In the genomic region with DNA sequence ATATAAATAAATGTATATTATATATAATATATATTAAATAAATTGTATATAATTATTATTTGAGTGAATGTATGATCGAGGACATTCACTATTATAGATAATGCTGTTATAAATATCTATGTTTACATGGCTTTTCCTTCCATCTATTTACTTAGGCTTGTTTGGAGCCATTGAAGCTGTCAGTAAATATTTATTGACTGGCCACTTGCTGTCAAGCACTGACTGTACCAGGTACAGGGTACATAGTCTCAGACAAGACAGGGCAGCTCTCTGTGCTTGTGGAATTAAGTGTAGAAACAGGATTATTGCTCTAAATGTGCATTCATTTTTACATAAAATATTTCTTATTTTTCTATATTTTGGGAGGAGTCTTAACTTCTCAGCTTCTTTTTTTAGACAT, we compare ENCODE assay signal across 1 cellular context.
TF ChIP-seq lines count a peak whose summit lies in the region.

No MANE protein-coding gene starts in this region.

TF ChIP-seq in HepG2, 621 proteins besides CTCF, POLR2A, EP300 and RAD21 (continued from another document and continues in another):
- TF ChIP-seq PRDM10 (CRISPR knock-in tag; IDR thresholded peaks at IDR 0.05; ENCODE audit: low read depth) (no peak), MIER2 (CRISPR knock-in tag; IDR thresholded peaks at IDR 0.05) (no peak), ELF3 (CRISPR knock-in tag; IDR thresholded peaks at IDR 0.05) (peak; percentile 68), TBX2 (CRISPR knock-in tag; IDR thresholded peaks at IDR 0.05; ENCODE audit: borderline replicate concordance) (peak; percentile 22; the same call in 1 of the 2 replicates), ZNF24 (IDR thresholded peaks at IDR 0.05) (no peak), MZF1 (CRISPR knock-in tag; IDR thresholded peaks at IDR 0.05; ENCODE audit: borderline replicate concordance) (no peak), MIER3 (CRISPR knock-in tag; IDR thresholded peaks at IDR 0.05; ENCODE audit: borderline replicate concordance) (0 out of 2 replicates have a peak, but pooled peaks have one; percentile 36), PCBP2 (optimal IDR thresholded peaks at IDR 0.05; ENCODE audit: low read depth, low read length, poor library complexity, severe bottlenecking) (no peak), ZFP36L1 (CRISPR knock-in tag; IDR thresholded peaks at IDR 0.05) (no peak), ZNF276 (CRISPR knock-in tag; IDR thresholded peaks at IDR 0.05; ENCODE audit: low read depth) (no peak), CHCHD3 (CRISPR knock-in tag; IDR thresholded peaks at IDR 0.05) (no peak), RORA (CRISPR knock-in tag; IDR thresholded peaks at IDR 0.05) (no peak), MXI1 (IDR thresholded peaks at IDR 0.05; ENCODE audit: borderline replicate concordance, low read depth, low read length) (peak; percentile 27; the same call in 1 of the 3 replicates), TSC22D2 (CRISPR knock-in tag; IDR thresholded peaks at IDR 0.05; ENCODE audit: borderline replicate concordance) (no peak), BATF2 (CRISPR knock-in tag; IDR thresholded peaks at IDR 0.05) (no peak), PRPF4 (IDR thresholded peaks at IDR 0.05; ENCODE audit: low read depth, low read length, poor library complexity, severe bottlenecking) (no peak), ZNF263 (CRISPR knock-in tag; IDR thresholded peaks at IDR 0.05) (no peak), ZNF460 (CRISPR knock-in tag; IDR thresholded peaks at IDR 0.05; ENCODE audit: borderline replicate concordance) (no peak), EHMT2 (IDR thresholded peaks at IDR 0.05; ENCODE audit: borderline replicate concordance, low read depth, low read length) (no peak), ZNF570 (CRISPR knock-in tag; IDR thresholded peaks at IDR 0.05; ENCODE audit: borderline replicate concordance) (no peak), TRIM24 (CRISPR knock-in tag; IDR thresholded peaks at IDR 0.05) (no peak), MEIS2 (CRISPR knock-in tag; IDR thresholded peaks at IDR 0.05) (peak; percentile 79; the same call in 1 of the 2 replicates), ZNF782 (CRISPR knock-in tag; IDR thresholded peaks at IDR 0.05; ENCODE audit: borderline replicate concordance) (no peak), ZNF563 (CRISPR knock-in tag; IDR thresholded peaks at IDR 0.05) (no peak), ZNF264 (CRISPR knock-in tag; IDR thresholded peaks at IDR 0.05) (no peak), ZNF772 (CRISPR knock-in tag; IDR thresholded peaks at IDR 0.05) (no peak), ZNF292 (CRISPR knock-in tag; IDR thresholded peaks at IDR 0.05; ENCODE audit: borderline replicate concordance, low read depth) (no peak), ARNT2 (CRISPR knock-in tag; IDR thresholded peaks at IDR 0.05; ENCODE audit: low read depth) (no peak), KDM1A (CRISPR knock-in tag; IDR thresholded peaks at IDR 0.05) (no peak), ZC3H4 (CRISPR knock-in tag; IDR thresholded peaks at IDR 0.05; ENCODE audit: borderline replicate concordance) (no peak), ZNF878 (CRISPR knock-in tag; IDR thresholded peaks at IDR 0.05) (peak; percentile 31; the same call in 1 of the 2 replicates), RFX5 (IDR thresholded peaks at IDR 0.05; ENCODE audit: low read depth, low read length) (no peak), MTA1 (CRISPR knock-in tag; IDR thresholded peaks at IDR 0.05; ENCODE audit: borderline replicate concordance) (no peak), SNAI1 (CRISPR knock-in tag; IDR thresholded peaks at IDR 0.05; ENCODE audit: borderline replicate concordance) (no peak), ZNF274 (CRISPR knock-in tag; IDR thresholded peaks at IDR 0.05) (no peak), GATAD2A (CRISPR knock-in tag; IDR thresholded peaks at IDR 0.05) (peak; percentile 88), TEAD2 (CRISPR knock-in tag; IDR thresholded peaks at IDR 0.05) (no peak), MED13 (CRISPR knock-in tag; IDR thresholded peaks at IDR 0.05) (no peak), NFATC3 (CRISPR knock-in tag; IDR thresholded peaks at IDR 0.05) (no peak), ZNF572 (CRISPR knock-in tag; IDR thresholded peaks at IDR 0.05) (no peak), ZNF547 (CRISPR knock-in tag; IDR thresholded peaks at IDR 0.05) (no peak), CREB3 (CRISPR knock-in tag; IDR thresholded peaks at IDR 0.05) (no peak), NFYC (CRISPR knock-in tag; IDR thresholded peaks at IDR 0.05) (no peak), SMARCC2 (IDR thresholded peaks at IDR 0.05) (no peak), SMAD9 (CRISPR knock-in tag; IDR thresholded peaks at IDR 0.05) (no peak), TFE3 (CRISPR knock-in tag; IDR thresholded peaks at IDR 0.05) (no peak), MYNN (CRISPR knock-in tag; IDR thresholded peaks at IDR 0.05; ENCODE audit: low read depth) (no peak), TCF7L2 (IDR thresholded peaks at IDR 0.05; ENCODE audit: low read depth, low read length) (no peak), ZNF619 (CRISPR knock-in tag; IDR thresholded peaks at IDR 0.05) (no peak), ZBED4 (CRISPR knock-in tag; IDR thresholded peaks at IDR 0.05; ENCODE audit: borderline replicate concordance) (no peak)
- TF ChIP-seq, protein P1, sequence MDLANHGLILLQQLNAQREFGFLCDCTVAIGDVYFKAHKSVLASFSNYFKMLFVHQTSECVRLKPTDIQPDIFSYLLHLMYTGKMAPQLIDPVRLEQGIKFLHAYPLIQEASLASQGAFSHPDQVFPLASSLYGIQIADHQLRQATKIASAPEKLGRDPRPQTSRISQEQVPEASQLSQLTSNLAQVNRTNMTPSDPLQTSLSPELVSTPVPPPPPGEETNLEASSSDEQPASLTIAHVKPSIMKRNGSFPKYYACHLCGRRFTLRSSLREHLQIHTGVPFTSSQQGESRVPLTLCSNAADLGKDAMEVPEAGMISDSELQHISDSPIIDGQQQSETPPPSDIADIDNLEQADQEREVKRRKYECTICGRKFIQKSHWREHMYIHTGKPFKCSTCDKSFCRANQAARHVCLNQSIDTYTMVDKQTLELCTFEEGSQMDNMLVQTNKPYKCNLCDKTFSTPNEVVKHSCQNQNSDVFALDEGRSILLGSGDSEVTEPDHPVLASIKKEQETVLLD (CRISPR knock-in tag; IDR thresholded peaks at IDR 0.05; ENCODE audit: low read depth): no peak
- TF ChIP-seq, protein P2, sequence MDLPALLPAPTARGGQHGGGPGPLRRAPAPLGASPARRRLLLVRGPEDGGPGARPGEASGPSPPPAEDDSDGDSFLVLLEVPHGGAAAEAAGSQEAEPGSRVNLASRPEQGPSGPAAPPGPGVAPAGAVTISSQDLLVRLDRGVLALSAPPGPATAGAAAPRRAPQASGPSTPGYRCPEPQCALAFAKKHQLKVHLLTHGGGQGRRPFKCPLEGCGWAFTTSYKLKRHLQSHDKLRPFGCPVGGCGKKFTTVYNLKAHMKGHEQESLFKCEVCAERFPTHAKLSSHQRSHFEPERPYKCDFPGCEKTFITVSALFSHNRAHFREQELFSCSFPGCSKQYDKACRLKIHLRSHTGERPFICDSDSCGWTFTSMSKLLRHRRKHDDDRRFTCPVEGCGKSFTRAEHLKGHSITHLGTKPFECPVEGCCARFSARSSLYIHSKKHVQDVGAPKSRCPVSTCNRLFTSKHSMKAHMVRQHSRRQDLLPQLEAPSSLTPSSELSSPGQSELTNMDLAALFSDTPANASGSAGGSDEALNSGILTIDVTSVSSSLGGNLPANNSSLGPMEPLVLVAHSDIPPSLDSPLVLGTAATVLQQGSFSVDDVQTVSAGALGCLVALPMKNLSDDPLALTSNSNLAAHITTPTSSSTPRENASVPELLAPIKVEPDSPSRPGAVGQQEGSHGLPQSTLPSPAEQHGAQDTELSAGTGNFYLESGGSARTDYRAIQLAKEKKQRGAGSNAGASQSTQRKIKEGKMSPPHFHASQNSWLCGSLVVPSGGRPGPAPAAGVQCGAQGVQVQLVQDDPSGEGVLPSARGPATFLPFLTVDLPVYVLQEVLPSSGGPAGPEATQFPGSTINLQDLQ (CRISPR knock-in tag; IDR thresholded peaks at IDR 0.05): no peak
